8 cellular contexts compared by ENCODE assay signal in the genomic region with DNA sequence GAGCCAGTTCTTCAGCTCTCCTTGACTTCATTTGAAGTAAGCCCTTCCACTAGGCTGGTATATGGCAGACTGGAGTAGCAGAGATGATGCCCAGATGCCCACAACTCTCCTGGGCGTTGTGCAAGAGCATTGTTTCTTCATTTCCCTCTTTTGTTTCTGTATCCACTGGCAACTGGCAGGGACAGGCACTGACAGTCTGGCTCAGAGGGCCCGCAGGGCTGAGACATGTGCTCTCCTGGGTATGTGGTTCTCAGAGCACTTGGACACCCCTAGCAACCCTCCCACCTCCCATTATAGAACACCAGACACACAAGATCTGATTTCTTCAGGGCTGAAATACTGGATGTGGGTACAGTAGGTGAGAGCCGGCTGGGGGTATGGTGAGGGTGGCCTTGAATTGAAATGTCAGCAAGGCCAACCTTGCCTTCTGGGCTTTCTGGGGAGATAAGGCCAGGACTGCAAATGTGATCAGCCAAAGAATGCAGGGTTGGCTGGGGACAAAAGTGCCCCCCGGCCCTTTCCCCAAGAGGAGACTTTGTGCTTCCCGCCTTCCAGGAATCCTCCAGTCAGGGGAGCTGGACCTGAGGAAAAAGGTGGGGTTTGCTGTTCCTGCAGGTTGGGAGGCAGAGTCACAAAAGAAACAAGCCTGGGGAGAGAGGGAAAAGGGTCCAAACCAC. TPM values are rescaled to one million over a fixed set of nuclear protein-coding genes. Genes with fewer than 3 reads are reported as not detected.
DNase-seq lines count a peak whose midpoint lies in the region; ATAC-seq, FAIRE-seq and TF ChIP-seq lines count a peak whose summit lies in the region.

No MANE protein-coding gene starts in this region.

- no peaks in the 10 kb centered on the region for H3K79me2 ChIP-seq in H1 (ENCODE audit: control insufficient read depth in 1 of 2, insufficient read depth in 2 of 2, low read length in 2 of 2)

- no peak overlapping the region for H3K14ac ChIP-seq in H1 (ENCODE audit: insufficient read length)

- H3K4me3 ChIP-seq in AG10803 (ENCODE audit: low read length) (no peak overlapping the region), H1 (ENCODE audit: extremely low read depth in 1 of 4, insufficient read depth in 2 of 4, low read depth in 3 of 4, low read length in 4 of 4) (no peak overlapping the region)

- H3K56ac ChIP-seq in H1 (replicated peaks; ENCODE audit: insufficient read length, low read depth, low read length): no peak overlapping the region

- H3K27me3 ChIP-seq in H1 (replicated peaks in 1 of 4; ENCODE audit: control insufficient read depth in 3 of 4, extremely low read depth in 1 of 4, insufficient read depth in 3 of 4, low read length in 3 of 4): no peaks in the 10 kb centered on the region

- H2BK12ac ChIP-seq in H1 (ENCODE audit: low read depth, low read length): peak overlapping the region; percentile 88

- peak overlapping the region; percentile 96 for H3K27ac Mint-ChIP-seq in mesothelial cell of epicardium

- 0 out of 2 replicates have a peak, but pooled peaks cover 2% of the 10 kb centered on the region for H3K23me2 ChIP-seq in H1 (ENCODE audit: low read depth, low read length)

- TF ChIP-seq RAD21 in H1 (IDR thresholded peaks at IDR 0.05 in 1 of 2, conservative IDR thresholded peaks at IDR 0.05 in 1 of 2; ENCODE audit: low read depth in 2 of 2, low read length in 2 of 2): no peak

- no peak overlapping the region for H3K4me3 Mint-ChIP-seq in mesothelial cell of epicardium

- no peak overlapping the region for H2AFZ ChIP-seq in H1 (ENCODE audit: low read length)

- no peak for TF ChIP-seq POLR2A in H1 (IDR thresholded peaks at IDR 0.05; ENCODE audit: control extremely low read depth in 1 of 2, low read depth in 2 of 2, low read length in 2 of 2)

- POLR2A ChIA-PET in H1 (lab: Charles Lee; ENCODE audit: partially characterized antibody): interaction anchor here (0.6 to 2.1 kb wide), 16 partner anchors 9 to 569 kb away, joined by 3 to 12 read pairs (median 4); partner anchors contain the start of genes CTNNA1, HSPA9 and MATR3

- H3K4ac ChIP-seq in H1 (replicated peaks; ENCODE audit: insufficient read length, low read depth, low read length): peak overlapping the region; percentile 61

- H4K5ac ChIP-seq in H1 (ENCODE audit: insufficient read length, low read depth, low read length): peak overlapping the region; percentile 56

- no peak overlapping the region for H3K27ac ChIP-seq in H1 (ENCODE audit: low read depth, low read length)

- TF ChIP-seq CTCF in AG10803 (conservative IDR thresholded peaks at IDR 0.05; ENCODE audit: low read length): no peak
- TF ChIP-seq CTCF in H1 (IDR thresholded peaks at IDR 0.05; ENCODE audit: control extremely low read depth in 1 of 3, insufficient read depth in 1 of 3, low read depth in 1 of 3, low read length in 3 of 3): no peak
- no peak for TF ChIP-seq CTCF in mesothelial cell of epicardium (IDR thresholded peaks at IDR 0.05; ENCODE audit: unreplicated experiment)

- no peaks in the 10 kb centered on the region for H3K27me3 Mint-ChIP-seq in mesothelial cell of epicardium (ENCODE audit: low read depth)

- no peak overlapping the region for H3K9ac ChIP-seq in H1 (replicated peaks in 1 of 4; ENCODE audit: extremely low read depth in 1 of 4, low read depth in 3 of 4, low read length in 3 of 4)

- no peak for TF ChIP-seq EP300 in H1 (IDR thresholded peaks at IDR 0.05; ENCODE audit: borderline replicate concordance in 1 of 2, low read depth in 2 of 2, low read length in 2 of 2)

- no peaks in the 10 kb centered on the region for H4K20me1 ChIP-seq in H1 (replicated peaks in 1 of 2; ENCODE audit: control insufficient read depth in 1 of 2, insufficient read depth in 2 of 2, low read length in 2 of 2)

- peaks cover 13 to 26% (median 20%) of the 10 kb centered on the region in 4 experiments for H3K4me1 ChIP-seq in H1 (replicated peaks in 1 of 4; ENCODE audit: control insufficient read depth in 3 of 4, insufficient read depth in 4 of 4, low read length in 3 of 4)

- peak overlapping the region; percentile 88; the same call in 1 of the 2 replicates for H2AK5ac ChIP-seq in H1 (ENCODE audit: low read depth, low read length)

- H4K8ac ChIP-seq in H1 (ENCODE audit: extremely low read depth, insufficient read depth, low read length): no peak overlapping the region

- H3K4me2 ChIP-seq in H1 (ENCODE audit: insufficient read depth in 1 of 2, low read depth in 2 of 2, low read length in 2 of 2): peak overlapping the region; percentile 52 to 59

- peaks cover 47% of the 10 kb centered on the region for H3K4me1 Mint-ChIP-seq in mesothelial cell of epicardium

- ATAC-seq in GM21737 (IDR thresholded peaks at IDR 0.05; ENCODE audit: unreplicated experiment): no peak

- CTCF ChIA-PET in H1 (lab: Charles Lee; ENCODE audit: partially characterized antibody): interaction anchor here (0.9 to 2.6 kb wide), 18 partner anchors 9 to 145 kb away, joined by 3 to 22 read pairs (median 6); no protein-coding TSS in a partner anchor

- H3K23ac ChIP-seq in H1 (ENCODE audit: insufficient read length): no peak overlapping the region

- no peaks in the 10 kb centered on the region for H3K9me3 Mint-ChIP-seq in mesothelial cell of epicardium

- WGBS in H1 (ENCODE audit: extremely low coverage in 1 of 2, insufficient coverage in 1 of 2, insufficient read length in 1 of 2, insufficient replicate concordance in 2 of 2, low coverage in 1 of 2, low lambda C conversion rate in 2 of 2, missing lambda C conversion rate in 1 of 2), 2 experiments: 79% methylated on average over 5 of the region's 5 CpGs; no CpG with 5 or more reads in 1 of the 2 experiments

- peak overlapping the region; percentile 21 for H2BK120ac ChIP-seq in H1 (replicated peaks; ENCODE audit: low read depth, low read length)

- H3K79me1 ChIP-seq in H1 (ENCODE audit: low read depth, low read length): 0 out of 2 replicates have a peak, but pooled peaks cover 2% of the 10 kb centered on the region

- peak overlapping the region; percentile 41; the same call in 1 of the 2 replicates for H2BK5ac ChIP-seq in H1 (ENCODE audit: low read depth, low read length)

- no peak overlapping the region; the same call in 1 of the 2 replicates for H2BK15ac ChIP-seq in H1 (ENCODE audit: low read length)

- no peak for FAIRE-seq in H1 (lab: Jason Lieb, UNC)

- peak overlapping the region; percentile 35 for H4K91ac ChIP-seq in H1 (replicated peaks; ENCODE audit: insufficient read length, low read length)

- H3K36me3 ChIP-seq in H1 (ENCODE audit: control insufficient read depth in 2 of 4, insufficient read depth in 4 of 4, low read length in 3 of 4): no peaks in the 10 kb centered on the region

- peak overlapping the region; percentile 80 for H3K18ac ChIP-seq in H1 (ENCODE audit: extremely low read depth, low read length)

- peak overlapping the region; percentile 98 for H2BK20ac ChIP-seq in H1 (ENCODE audit: low read length)

- no peaks in the 10 kb centered on the region for H3K36me3 Mint-ChIP-seq in mesothelial cell of epicardium

- DNase-seq in AG10803 (ENCODE audit: low read depth): peak; percentile 67
- peak; percentile 47 for DNase-seq in NCI-H2196 (lab: John Stamatoyannopoulos, UW; ENCODE audit: unreplicated experiment)
- DNase-seq in H1 (ENCODE audit: low read depth in 1 of 2, low spot score in 2 of 2): peak in 1 of 2 experiments; percentile 53
- DNase-seq in mesothelial cell of epicardium (ENCODE audit: low spot score in 2 of 2, unreplicated experiment in 2 of 2): no peak
- DNase-seq in stimulated activated CD4-positive, alpha-beta T cell treated with anti-CD3 and anti-CD28 coated beads, Interleukin-1b, Interleukin-23, amount 100 ng/mL, for 48 hours: no peak
- no peak for DNase-seq in NCI-H1436 treated with DMSO at 0.1 percent for 48 hours (lab: John Stamatoyannopoulos, UW)
- DNase-seq in stimulated activated CD4-positive, alpha-beta T cell treated with anti-CD3 and anti-CD28 coated beads, Interleukin-4, amount 100 ng/mL, for 1 hour: no peak

- H3K9me3 ChIP-seq in H1 (ENCODE audit: insufficient read depth in 2 of 2, low read depth in 1 of 2, low read length in 1 of 2): no peaks in the 10 kb centered on the region

TF ChIP-seq in H1, 55 proteins besides CTCF, POLR2A, EP300 and RAD21:
- TF ChIP-seq, protein P1, sequence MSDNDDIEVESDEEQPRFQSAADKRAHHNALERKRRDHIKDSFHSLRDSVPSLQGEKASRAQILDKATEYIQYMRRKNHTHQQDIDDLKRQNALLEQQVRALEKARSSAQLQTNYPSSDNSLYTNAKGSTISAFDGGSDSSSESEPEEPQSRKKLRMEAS (IDR thresholded peaks at IDR 0.05): peak; percentile 34
- no peak for TF ChIP-seq BRCA1 (IDR thresholded peaks at IDR 0.05; ENCODE audit: low read depth, low read length)
- no peak for TF ChIP-seq CTBP2 (IDR thresholded peaks at IDR 0.05; ENCODE audit: borderline replicate concordance, insufficient read depth, insufficient read length, low read length)

RNA-seq across cellular contexts. Expression of gene CTNNA1, which starts 28.6 kb away (rescaled TPM):
- 302 and 349 TPM in 2 replicates for total RNA-seq in H1 (2021; fragmentation: NEBNext Ultra II Directional; extraction: Animal tissue kit (Norgen Biotek cat#: 25700))
- 115 and 124 TPM in 2 replicates for polyA plus RNA-seq in H1 (2011; rRNA removed)
- 159 TPM for polyA plus RNA-seq in H1 (2011; cell fraction: cytosol; rRNA removed)
- polyA plus RNA-seq in H1 (2011; cell fraction: nucleus; rRNA removed): 239 TPM
- 239 to 268 TPM (median 258 TPM) in 4 replicates for polyA plus RNA-seq in H1 (2012, experiment 1 of 2)
- polyA plus RNA-seq in H1 (2012, experiment 2 of 2): 40.4 TPM
- 134 TPM for polyA plus RNA-seq in H1 (2013, experiment 1 of 2)
- 131 TPM for polyA plus RNA-seq in H1 (2013, experiment 2 of 2)
- 165 and 188 TPM in 2 replicates for polyA minus RNA-seq in H1 (2011; rRNA and poly(A)+ RNA removed)
- 179 TPM for polyA minus RNA-seq in H1 (2011; cell fraction: cytosol; rRNA and poly(A)+ RNA removed)
- polyA minus RNA-seq in H1 (2011; cell fraction: nucleus; rRNA and poly(A)+ RNA removed): 114 TPM
- 397 to 427 TPM (median 416 TPM) in 3 replicates for total RNA-seq in mesothelial cell of epicardium

Comparison
In these comparisons a context has a peak if more than half of its experiments do, and no peak if none do; other contexts are left out.
1. DNase-seq: peak in AG10803 (single experiment) and NCI-H2196 (single experiment); none in mesothelial cell of epicardium (0 of 2), stimulated activated CD4-positive, alpha-beta T cell treated with anti-CD3 and anti-CD28 coated beads, Interleukin-1b, Interleukin-23, amount 100 ng/mL, for 48 hours (single experiment), NCI-H1436 treated with DMSO at 0.1 percent for 48 hours (single experiment) and stimulated activated CD4-positive, alpha-beta T cell treated with anti-CD3 and anti-CD28 coated beads, Interleukin-4, amount 100 ng/mL, for 1 hour (single experiment).